Comparison of ENCODE assay signal across 19 cellular contexts in genomic region chr12:94760786-94761185, GRCh38.
A peak's percentile ranks its signal among the peaks of the same experiment; 100 is the strongest.
DNase-seq lines count a peak whose midpoint lies in the region; ATAC-seq and TF ChIP-seq lines count a peak whose summit lies in the region.
"Had no signal": no experiment of that assay in that cellular context is flagged by ENCODE, and none has a peak within 500 bp of the region (broad histone marks: within the 10 kb centered on the region; RNA-seq: fewer than 3 reads in every experiment).

No MANE protein-coding gene starts in this region.

- H2AFZ ChIP-seq in mammary epithelial cell (ENCODE audit: low read depth, low read length) = no peak overlapping the region

- dilution Hi-C loops in mammary epithelial cell (cut with HindIII; ENCODE audit: low sequenced_read_pairs) = loop anchor here (25.0 kb wide), 1 partner anchor 198 kb away; no protein-coding TSS in a partner anchor

- WGBS in mammary epithelial cell (ENCODE audit: low coverage, missing lambda C conversion rate) = 57% methylated on average over 2 of the region's 2 CpGs
- 58 to 75% methylated on average over 2 of the region's 2 CpGs for WGBS in aorta, 2 donors

- no peak for TF ChIP-seq CTCF in mammary epithelial cell (conservative IDR thresholded peaks at IDR 0.05 in 1 of 2, IDR thresholded peaks at IDR 0.05 in 1 of 2; ENCODE audit: extremely low read depth in 1 of 2, insufficient read depth in 1 of 2, low read depth in 1 of 2, low read length in 2 of 2)
- TF ChIP-seq CTCF in MCF 10A (IDR thresholded peaks at IDR 0.05; ENCODE audit: unreplicated experiment) = no peak
- no peak for TF ChIP-seq CTCF in fibroblast of mammary gland (conservative IDR thresholded peaks at IDR 0.05; ENCODE audit: control insufficient read depth, insufficient read depth, low read depth, low read length)
- no peak for TF ChIP-seq CTCF in nephron (IDR thresholded peaks at IDR 0.05; ENCODE audit: unreplicated experiment in 3 of 3)
- no peak for TF ChIP-seq CTCF in right atrium auricular region (IDR thresholded peaks at IDR 0.05)

- H3K9me3 ChIP-seq in mammary epithelial cell (replicated peaks; ENCODE audit: insufficient read depth, low read length) (no peaks in the 10 kb centered on the region), aorta (ENCODE audit: control insufficient read depth, low read length) (no peaks in the 10 kb centered on the region), right atrium auricular region (no peaks in the 10 kb centered on the region)
- H3K9me3 ChIP-seq: BLaER1 had no signal

- H3K4me3 ChIP-seq in mammary epithelial cell (replicated peaks in 1 of 3; ENCODE audit: insufficient read depth in 1 of 3, low read depth in 2 of 3, low read length in 3 of 3) = no peak overlapping the region
- no peak overlapping the region for H3K4me3 ChIP-seq in fibroblast of mammary gland (ENCODE audit: control insufficient read depth, low read depth, low read length)
- H3K4me3 ChIP-seq in aorta (ENCODE audit: low read length in 2 of 2) = no peak overlapping the region
- H3K4me3 ChIP-seq in right atrium auricular region = no peak overlapping the region
- H3K4me3 ChIP-seq: BLaER1 had no signal

- BruUV-seq in mammary epithelial cell (replicated peaks; lab: Mats Ljungman, UMichigan) (no TSS peak), MCF 10A (replicated peaks; lab: Mats Ljungman, UMichigan) (no TSS peak)

- H3K4me1 Mint-ChIP-seq in MCF 10A (ENCODE audit: insufficient read depth, unreplicated experiment) = peaks cover 7% of the 10 kb centered on the region
- peaks cover 31% of the 10 kb centered on the region for H3K4me1 Mint-ChIP-seq in nephron
- peaks cover 14% of the 10 kb centered on the region for H3K4me1 Mint-ChIP-seq in activated CD8-positive, alpha-beta memory T cell treated with anti-CD3 and anti-CD28 coated beads, Interleukin-2, amount 10 ng/mL, durations not matched to agents 7 days and 5 days
- H3K4me1 Mint-ChIP-seq: H9 had no signal

- H3K27ac Mint-ChIP-seq in MCF 10A (ENCODE audit: low read depth, unreplicated experiment) (no peak overlapping the region), nephron (peak overlapping the region; percentile 85 to 91 (median 88))
- H3K27ac Mint-ChIP-seq in activated CD8-positive, alpha-beta memory T cell treated with anti-CD3 and anti-CD28 coated beads, Interleukin-2, amount 10 ng/mL, durations not matched to agents 7 days and 5 days = no peak overlapping the region
- H3K27ac Mint-ChIP-seq: CD8-positive, alpha-beta T cell; H9 had no signal

- no peaks in the 10 kb centered on the region for H3K9me3 Mint-ChIP-seq in MCF 10A (ENCODE audit: unreplicated experiment)
- H3K9me3 Mint-ChIP-seq in nephron = no peaks in the 10 kb centered on the region
- H3K9me3 Mint-ChIP-seq in activated CD8-positive, alpha-beta memory T cell treated with anti-CD3 and anti-CD28 coated beads, Interleukin-2, amount 10 ng/mL, durations not matched to agents 7 days and 5 days (ENCODE audit: low read depth) = no peaks in the 10 kb centered on the region
- H3K9me3 Mint-ChIP-seq: CD8-positive, alpha-beta T cell; H9 had no signal

- ATAC-seq in aorta (ENCODE audit: low FRiP score) = no peak
- ATAC-seq in GM19455 (IDR thresholded peaks at IDR 0.05; ENCODE audit: unreplicated experiment) = no peak
- no peak for ATAC-seq in activated CD8-positive, alpha-beta memory T cell treated with anti-CD3 and anti-CD28 coated beads, Interleukin-2, amount 10 ng/mL, durations not matched to agents 7 days and 5 days
- ATAC-seq: CD8-positive, alpha-beta T cell had no signal

- no peaks in the 10 kb centered on the region for H3K79me2 ChIP-seq in mammary epithelial cell (ENCODE audit: insufficient read depth, low read length)

- in situ Hi-C loops in mammary epithelial cell (cut with MboI; ENCODE audit: low sequenced_read_pairs in 2 of 2) = loop anchor here in 1 of 2 donors (10.0 kb wide), 1 partner anchor 216 kb away; no protein-coding TSS in a partner anchor

- H3K27ac ChIP-seq in mammary epithelial cell (ENCODE audit: insufficient read depth, low read depth, low read length) = peak overlapping the region; percentile 96
- no peak overlapping the region for H3K27ac ChIP-seq in aorta (ENCODE audit: low read depth in 1 of 2, low read length in 2 of 2)
- H3K27ac ChIP-seq in right atrium auricular region = no peak overlapping the region
- H3K27ac ChIP-seq: 22Rv1, BLaER1, HL-60 had no signal

- H3K4me1 ChIP-seq in mammary epithelial cell (ENCODE audit: insufficient read depth, low read length) (peaks cover 7% of the 10 kb centered on the region), aorta (ENCODE audit: control insufficient read depth in 1 of 2, insufficient read depth in 2 of 2, low read length in 2 of 2) (no peaks in the 10 kb centered on the region), right atrium auricular region (no peaks in the 10 kb centered on the region)
- H3K4me1 ChIP-seq: BLaER1 had no signal

- CTCF ChIA-PET in mammary epithelial cell (lab: Charles Lee; ENCODE audit: low non-redundant PET) (no interaction called here), MCF 10A (lab: Yijun Ruan, JAX) (interaction anchor here (1.4 kb wide), 1 partner anchor 626 kb away, joined by 3 read pairs; no protein-coding TSS in a partner anchor)
- CTCF ChIA-PET in activated CD8-positive, alpha-beta memory T cell treated with anti-CD3 and anti-CD28 coated beads, Interleukin-2, amount 10 ng/mL, durations not matched to agents 7 days and 5 days (lab: Charles Lee) = no interaction called here

- H3K4me3 Mint-ChIP-seq in MCF 10A (ENCODE audit: unreplicated experiment) = no peak overlapping the region
- no peak overlapping the region for H3K4me3 Mint-ChIP-seq in nephron
- no peak overlapping the region for H3K4me3 Mint-ChIP-seq in activated CD8-positive, alpha-beta memory T cell treated with anti-CD3 and anti-CD28 coated beads, Interleukin-2, amount 10 ng/mL, durations not matched to agents 7 days and 5 days
- H3K4me3 Mint-ChIP-seq: CD8-positive, alpha-beta T cell; H9 had no signal

- H3K36me3 ChIP-seq in mammary epithelial cell (ENCODE audit: insufficient read depth, low read length) (no peaks in the 10 kb centered on the region), aorta (ENCODE audit: control insufficient read depth in 1 of 2, insufficient read depth in 2 of 2, low read length in 1 of 2) (no peaks in the 10 kb centered on the region), right atrium auricular region (no peaks in the 10 kb centered on the region)
- H3K36me3 ChIP-seq: BLaER1 had no signal

- H3K27me3 Mint-ChIP-seq in MCF 10A (ENCODE audit: insufficient read depth, unreplicated experiment) (no peaks in the 10 kb centered on the region), nephron (ENCODE audit: low read depth) (no peaks in the 10 kb centered on the region)
- H3K27me3 Mint-ChIP-seq in activated CD8-positive, alpha-beta memory T cell treated with anti-CD3 and anti-CD28 coated beads, Interleukin-2, amount 10 ng/mL, durations not matched to agents 7 days and 5 days = peaks cover 18% of the 10 kb centered on the region

- H3K36me3 Mint-ChIP-seq in MCF 10A (ENCODE audit: insufficient read depth, unreplicated experiment) (no peaks in the 10 kb centered on the region), nephron (ENCODE audit: low read depth) (no peaks in the 10 kb centered on the region)
- H3K36me3 Mint-ChIP-seq in activated CD8-positive, alpha-beta memory T cell treated with anti-CD3 and anti-CD28 coated beads, Interleukin-2, amount 10 ng/mL, durations not matched to agents 7 days and 5 days = no peaks in the 10 kb centered on the region
- H3K36me3 Mint-ChIP-seq: CD8-positive, alpha-beta T cell had no signal

- intact Hi-C loops in mammary epithelial cell (cut with micrococcal nuclease) = loop anchor here (5.0 to 10.0 kb wide), 5 partner anchors 117 to 626 kb away; partner anchors contain the start of gene NR2C1
- intact Hi-C loops in MCF 10A (cut with micrococcal nuclease) = loop anchor here (5.0 to 10.0 kb wide), 2 partner anchors 118 to 574 kb away; no protein-coding TSS in a partner anchor
- intact Hi-C loops in aorta (cut with DNase I) = loop anchor here (5.0 to 10.0 kb wide), 2 partner anchors 213 to 216 kb away; no protein-coding TSS in a partner anchor

- POLR2A ChIA-PET in MCF 10A (lab: Yijun Ruan, JAX) = interaction anchor here (0.6 to 1.8 kb wide), 2 partner anchors 139 to 432 kb away, joined by 3 to 5 read pairs; no protein-coding TSS in a partner anchor

- H3K9ac ChIP-seq in mammary epithelial cell (ENCODE audit: insufficient read depth, low read length) = no peak overlapping the region
- H3K9ac ChIP-seq: BLaER1 had no signal

- no peaks in the 10 kb centered on the region for H4K20me1 ChIP-seq in mammary epithelial cell (ENCODE audit: insufficient read depth, low read length)
- H4K20me1 ChIP-seq: BLaER1 had no signal

- H3K27me3 ChIP-seq in mammary epithelial cell (ENCODE audit: insufficient read depth, low read length) = no peaks in the 10 kb centered on the region
- no peaks in the 10 kb centered on the region for H3K27me3 ChIP-seq in aorta (ENCODE audit: control insufficient read depth in 1 of 2, insufficient read depth in 2 of 2, low read length in 1 of 2)
- no peaks in the 10 kb centered on the region for H3K27me3 ChIP-seq in right atrium auricular region
- H3K27me3 ChIP-seq: BLaER1 had no signal

- DNase-seq in mammary epithelial cell (no peak), MCF 10A (ENCODE audit: unreplicated experiment) (no peak), fibroblast of mammary gland (ENCODE audit: low read depth) (peak; percentile 20), aorta (no peak), right atrium auricular region (ENCODE audit: low spot score) (no peak)
- DNase-seq in activated CD8-positive, alpha-beta memory T cell treated with anti-CD3 and anti-CD28 coated beads, Interleukin-2, amount 10 ng/mL, durations not matched to agents 7 days and 5 days = no peak
- DNase-seq: CD8-positive, alpha-beta T cell; DMS79; H9; NCI-H1048; NCI-H1436 treated with DMSO at 0.1 percent for 48 hours; NCI-H2029 treated with DMSO at 0.1 percent for 48 hours; NCI-H2171 treated with DMSO at 0.1 percent for 48 hours; NCI-H774 had no signal

- no peak overlapping the region for H3K4me2 ChIP-seq in mammary epithelial cell (ENCODE audit: insufficient read depth, low read depth, low read length)
- H3K4me2 ChIP-seq: BLaER1 had no signal

Comparison
In these comparisons a context has a peak if more than half of its experiments do, and no peak if none do; other contexts are left out.
1. H3K27ac Mint-ChIP-seq: peak in nephron (3 of 3); none in MCF 10A (single experiment) and activated CD8-positive, alpha-beta memory T cell treated with anti-CD3 and anti-CD28 coated beads, Interleukin-2, amount 10 ng/mL, durations not matched to agents 7 days and 5 days (single experiment).